1 cellular context compared by ENCODE assay signal in genomic region chr15:74201656-74202420, GRCh38.
TF ChIP-seq lines count a peak whose summit lies in the region.

No MANE protein-coding gene starts in this region.

TF ChIP-seq in H1, 55 proteins besides CTCF, POLR2A, EP300 and RAD21:
- no peak for TF ChIP-seq TAF1 (IDR thresholded peaks at IDR 0.05; ENCODE audit: low read depth, low read length)
- peak; percentile 52; the same call in 1 of the 2 replicates for TF ChIP-seq KDM1A (IDR thresholded peaks at IDR 0.05; ENCODE audit: borderline replicate concordance, low read length)
- no peak for TF ChIP-seq RBBP5 (IDR thresholded peaks at IDR 0.05; ENCODE audit: borderline replicate concordance, low read depth, low read length)
- no peak for TF ChIP-seq CBX8 (IDR thresholded peaks at IDR 0.05; ENCODE audit: borderline replicate concordance, low read depth, low read length)
- no peak for TF ChIP-seq ATF3 (IDR thresholded peaks at IDR 0.05; ENCODE audit: insufficient read depth, low read depth, low read length)
- no peak for TF ChIP-seq CEBPB (IDR thresholded peaks at IDR 0.05; ENCODE audit: low read depth, low read length)
- no peak for TF ChIP-seq HDAC2 (IDR thresholded peaks at IDR 0.05; ENCODE audit: borderline replicate concordance in 1 of 2, low read depth in 2 of 2, low read length in 2 of 2)
- no peak for TF ChIP-seq CHD7 (IDR thresholded peaks at IDR 0.05; ENCODE audit: insufficient replicate concordance, low read length)
